ENCODE assay signal across 1 cellular context in genomic region chr11:22625448-22626287, GRCh38.
TF ChIP-seq lines count a peak whose summit lies in the region.

A gene with protein sequence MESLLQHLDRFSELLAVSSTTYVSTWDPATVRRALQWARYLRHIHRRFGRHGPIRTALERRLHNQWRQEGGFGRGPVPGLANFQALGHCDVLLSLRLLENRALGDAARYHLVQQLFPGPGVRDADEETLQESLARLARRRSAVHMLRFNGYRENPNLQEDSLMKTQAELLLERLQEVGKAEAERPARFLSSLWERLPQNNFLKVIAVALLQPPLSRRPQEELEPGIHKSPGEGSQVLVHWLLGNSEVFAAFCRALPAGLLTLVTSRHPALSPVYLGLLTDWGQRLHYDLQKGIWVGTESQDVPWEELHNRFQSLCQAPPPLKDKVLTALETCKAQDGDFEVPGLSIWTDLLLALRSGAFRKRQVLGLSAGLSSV (minus strand): TSS chr11:22625823. CDS start chr11:22625810, 13 bp downstream.

TF ChIP-seq in A549, 52 proteins besides CTCF, POLR2A, EP300 and RAD21 (continued from another document):
- no peak for TF ChIP-seq USF2 (IDR thresholded peaks at IDR 0.05)
